Comparison of ENCODE assay signal across 1 cellular context in the genomic region with DNA sequence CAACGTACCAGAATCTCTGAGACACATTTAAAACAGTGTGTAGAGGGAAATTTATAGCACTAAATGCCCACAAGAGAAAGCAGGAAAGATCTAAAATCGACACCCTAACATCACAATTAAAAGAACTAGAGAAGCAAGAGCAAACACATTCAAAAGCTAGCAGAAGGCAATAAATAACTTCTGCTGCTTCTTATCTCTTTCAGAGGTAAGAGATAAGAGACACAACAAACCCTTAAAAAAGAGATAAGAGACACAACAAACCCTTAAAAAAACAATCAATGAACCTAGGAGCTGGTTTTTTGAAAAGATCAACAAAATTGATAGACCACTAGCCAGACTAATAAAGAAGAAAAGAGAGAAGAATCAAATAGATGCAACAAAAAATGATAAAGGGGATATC.
TF ChIP-seq lines count a peak whose summit lies in the region.
"Not testable (repeated sequence)": the region's sequence is repeated elsewhere in the genome, so short reads cannot be mapped to it uniquely, and the experiment has no call there.

No MANE protein-coding gene starts in this region.

TF ChIP-seq in K562, 482 proteins besides CTCF, POLR2A, EP300 and RAD21:
- TF ChIP-seq, protein P1, sequence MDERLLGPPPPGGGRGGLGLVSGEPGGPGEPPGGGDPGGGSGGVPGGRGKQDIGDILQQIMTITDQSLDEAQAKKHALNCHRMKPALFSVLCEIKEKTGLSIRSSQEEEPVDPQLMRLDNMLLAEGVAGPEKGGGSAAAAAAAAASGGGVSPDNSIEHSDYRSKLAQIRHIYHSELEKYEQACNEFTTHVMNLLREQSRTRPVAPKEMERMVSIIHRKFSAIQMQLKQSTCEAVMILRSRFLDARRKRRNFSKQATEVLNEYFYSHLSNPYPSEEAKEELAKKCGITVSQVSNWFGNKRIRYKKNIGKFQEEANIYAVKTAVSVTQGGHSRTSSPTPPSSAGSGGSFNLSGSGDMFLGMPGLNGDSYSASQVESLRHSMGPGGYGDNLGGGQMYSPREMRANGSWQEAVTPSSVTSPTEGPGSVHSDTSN (CRISPR knock-in tag; IDR thresholded peaks at IDR 0.05; ENCODE audit: low read depth): not testable (repeated sequence)
- TF ChIP-seq, protein P1 (tag; conservative IDR thresholded peaks at IDR 0.05; ENCODE audit: low read depth): peak; percentile 49; the same call in 1 of the 2 replicates
- TF ChIP-seq MEIS2 (IDR thresholded peaks at IDR 0.05; ENCODE audit: partially characterized antibody) (peak; percentile 51), ARID1B (IDR thresholded peaks at IDR 0.05) (0 out of 2 replicates have a peak, but pooled peaks have one; percentile 20), SOX6 (IDR thresholded peaks at IDR 0.05) (peak; percentile 19; the same call in 1 of the 2 replicates), DPF2 (IDR thresholded peaks at IDR 0.05) (0 out of 2 replicates have a peak, but pooled peaks have one; percentile 12)
